In the genomic region with DNA sequence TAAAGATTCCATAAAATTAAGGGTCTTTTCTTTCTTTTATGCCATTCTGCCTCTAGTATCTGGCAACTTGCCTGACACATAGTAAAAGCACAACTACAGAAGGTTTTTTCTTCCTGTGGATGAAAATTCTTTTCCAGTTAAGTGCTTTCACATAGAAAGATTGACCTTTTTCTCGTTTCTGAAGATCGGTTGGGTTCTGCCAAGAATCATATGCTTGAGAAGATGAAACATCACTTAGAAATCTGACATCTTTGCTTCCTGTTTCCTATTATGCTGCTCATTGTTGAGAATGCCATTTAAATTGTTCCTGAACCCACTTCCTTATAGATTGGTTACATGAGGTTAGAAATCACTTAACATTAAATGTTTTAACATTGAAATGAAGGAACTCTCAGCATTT, we compare ENCODE assay signal across 1 cellular context.
TF ChIP-seq lines count a peak whose summit lies in the region.

No MANE protein-coding gene starts in this region.

TF ChIP-seq in HEK293, 187 proteins besides CTCF, POLR2A, EP300 and RAD21 (continued from another document):
- TF ChIP-seq SP3 (tag by site-specific recombination; IDR thresholded peaks at IDR 0.05) = no peak
